In the genomic region with DNA sequence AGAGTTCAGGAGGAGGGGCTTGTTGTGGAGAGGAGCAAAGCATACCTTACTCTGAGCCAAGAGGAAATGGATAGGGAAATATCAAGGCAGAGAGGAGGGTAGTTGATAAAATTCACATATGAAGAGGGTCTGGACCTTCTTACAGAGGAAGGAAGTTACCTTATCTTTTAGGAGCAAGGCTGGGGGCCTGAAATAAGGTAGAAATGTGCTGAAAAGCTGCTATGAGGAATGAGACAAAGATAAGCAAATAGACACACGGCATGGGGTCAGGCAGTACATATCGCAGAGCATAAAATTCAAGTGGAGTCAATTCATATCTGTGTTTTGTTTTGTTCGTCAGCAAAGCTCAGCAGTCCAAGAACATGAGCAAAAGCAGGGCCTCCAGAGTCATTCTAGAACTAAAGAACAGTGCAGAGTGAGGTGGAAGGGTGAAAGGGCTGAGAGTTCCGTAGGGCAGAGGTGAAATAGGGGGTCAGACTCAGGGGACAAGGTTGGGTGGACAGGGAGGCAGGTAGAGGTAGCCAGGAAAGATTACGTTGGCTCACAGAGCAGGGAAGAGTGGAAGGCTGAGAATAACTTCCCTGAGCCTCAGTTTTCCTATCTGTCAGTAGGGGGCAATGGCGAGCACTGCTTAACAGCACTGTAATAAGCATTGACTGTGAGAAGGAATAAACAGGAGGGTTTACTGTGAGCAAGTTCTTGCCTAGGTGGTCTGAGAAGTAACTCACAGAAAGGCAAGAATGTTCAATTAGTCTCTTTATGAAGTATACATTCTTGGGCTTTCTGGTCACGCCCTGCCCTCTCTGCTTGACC, we compare ENCODE assay signal across 8 cellular contexts. TPM values are rescaled to one million over a fixed set of nuclear protein-coding genes. Genes with fewer than 3 reads are reported as not detected.
DNase-seq lines count a peak whose midpoint lies in the region; ATAC-seq and TF ChIP-seq lines count a peak whose summit lies in the region.

No MANE protein-coding gene starts in this region.

- no peaks in the 10 kb centered on the region for H3K27me3 ChIP-seq in CD8-positive, alpha-beta T cell (ENCODE audit: insufficient read depth, low read length)
- H3K27me3 ChIP-seq in adrenal gland (peaks cover 35% of the 10 kb centered on the region), lung (ENCODE audit: control insufficient read depth, insufficient read depth) (no peaks in the 10 kb centered on the region)

- no peaks in the 10 kb centered on the region for H3K36me3 Mint-ChIP-seq in CD8-positive, alpha-beta T cell

- TF ChIP-seq CTCF in CD8-positive, alpha-beta T cell (IDR thresholded peaks at IDR 0.05), result peak; percentile 46
- TF ChIP-seq CTCF in adrenal gland (IDR thresholded peaks at IDR 0.05), result peak; percentile 16 to 55 (median 36)
- TF ChIP-seq CTCF in lung (IDR thresholded peaks at IDR 0.05; ENCODE audit: control extremely low read depth, extremely low read depth), result peak; percentile 37

- H3K27ac Mint-ChIP-seq in CD8-positive, alpha-beta T cell, result no peak overlapping the region

- peak; percentile 42 for ATAC-seq in CD8-positive, alpha-beta T cell
- peak; percentile 90 for ATAC-seq in GM18861 (IDR thresholded peaks at IDR 0.05; ENCODE audit: unreplicated experiment)
- no peak for ATAC-seq in lung (ENCODE audit: insufficient read depth, low FRiP score)
- ATAC-seq in GM21619 (IDR thresholded peaks at IDR 0.05; ENCODE audit: unreplicated experiment), result no peak

- 32 to 50% (median 38%) methylated on average over 7 of the region's 7 CpGs for WGBS in adrenal gland, 4 donors
- 38 to 59% methylated on average over 7 of the region's 7 CpGs for WGBS in lung, 2 donors

- no peaks in the 10 kb centered on the region for H3K9me3 Mint-ChIP-seq in CD8-positive, alpha-beta T cell

- CTCF ChIA-PET in CD8-positive, alpha-beta T cell (lab: Charles Lee), result interaction anchor here (0.7 to 2.2 kb wide), 10 partner anchors 11 to 449 kb away, joined by 3 to 8 read pairs (median 4); no protein-coding TSS in a partner anchor

- H3K4me3 ChIP-seq in CD8-positive, alpha-beta T cell (ENCODE audit: low read depth, low read length), result no peak overlapping the region
- H3K4me3 ChIP-seq in adrenal gland (no peak overlapping the region), lung (no peak overlapping the region)

- H3K27ac ChIP-seq in CD8-positive, alpha-beta T cell (ENCODE audit: low read depth, low read length), result no peak overlapping the region
- no peak overlapping the region for H3K27ac ChIP-seq in adrenal gland
- no peak overlapping the region for H3K27ac ChIP-seq in lung (ENCODE audit: low read depth in 1 of 2, low read length in 1 of 2)

- H3K4me3 Mint-ChIP-seq in CD8-positive, alpha-beta T cell, result no peak overlapping the region

- DNase-seq in CD8-positive, alpha-beta T cell, result peak in 2 of 7 experiments; percentile 17 to 33
- DNase-seq in HuH-7 (ENCODE audit: low spot score) (peak; percentile 3), adrenal gland (peak in 2 of 7 donors; percentile 10 to 38), lung (ENCODE audit: low spot score) (no peak), NCI-H2081 (lab: John Stamatoyannopoulos, UW) (no peak)
- no peak for DNase-seq in effector CD4-positive, alpha-beta T cell

- H3K36me3 ChIP-seq in CD8-positive, alpha-beta T cell (ENCODE audit: insufficient read depth, low read length), result no peaks in the 10 kb centered on the region
- H3K36me3 ChIP-seq in adrenal gland (replicated peaks in 1 of 2), result no peaks in the 10 kb centered on the region
- H3K36me3 ChIP-seq in lung (ENCODE audit: control insufficient read depth in 2 of 2, insufficient read depth in 2 of 2, low read length in 2 of 2), result no peaks in the 10 kb centered on the region

- H3K27me3 Mint-ChIP-seq in CD8-positive, alpha-beta T cell (ENCODE audit: low read depth), result no peaks in the 10 kb centered on the region

- no peaks in the 10 kb centered on the region for H3K4me1 ChIP-seq in CD8-positive, alpha-beta T cell (ENCODE audit: insufficient read depth, low read length)
- H3K4me1 ChIP-seq in adrenal gland (replicated peaks in 1 of 2) (no peaks in the 10 kb centered on the region), lung (ENCODE audit: control insufficient read depth in 2 of 2, insufficient read depth in 2 of 2, low read length in 2 of 2) (no peaks in the 10 kb centered on the region)

- no peak for TF ChIP-seq POLR2A in adrenal gland (IDR thresholded peaks at IDR 0.05)

- H3K4me1 Mint-ChIP-seq in CD8-positive, alpha-beta T cell (ENCODE audit: low read depth), result peaks cover 5% of the 10 kb centered on the region

- POLR2A ChIA-PET in CD8-positive, alpha-beta T cell (lab: Charles Lee), result no interaction called here

- H3K9me3 ChIP-seq in CD8-positive, alpha-beta T cell (ENCODE audit: low read length), result no peaks in the 10 kb centered on the region
- no peaks in the 10 kb centered on the region for H3K9me3 ChIP-seq in adrenal gland (replicated peaks in 1 of 3)
- H3K9me3 ChIP-seq in lung (ENCODE audit: control insufficient read depth in 2 of 2, insufficient read depth in 1 of 2, low read length in 1 of 2), result no peaks in the 10 kb centered on the region

- intact Hi-C loops in CD8-positive, alpha-beta T cell (cut with DNase I, micrococcal nuclease), result loop anchor here (2.0 to 10.0 kb wide), 3 partner anchors 64 to 378 kb away; no protein-coding TSS in a partner anchor
- intact Hi-C loops in adrenal gland (cut with DNase I), result no loop called here

RNA-seq across cellular contexts. Expression of a gene that starts 9.2 kb away (rescaled TPM):
- not detected for total RNA-seq in CD8-positive, alpha-beta T cell
- total RNA-seq in adrenal gland (100 to 1,000 TPM; 120 to 609 (median 229) TPM), lung (100 to 1,000 TPM in 1 of 2 donors, 10 to 100 TPM in 1; 13.7 to 226 TPM)
- polyA plus RNA-seq in adrenal gland (10 to 100 TPM; 47.0 to 76.0 (median 65.6) TPM), lung (100 to 1,000 TPM in 1 of 2 donors, 10 to 100 TPM in 1; 82.2 to 255 TPM)

Comparison
In these comparisons a context has a peak if more than half of its experiments do, and no peak if none do; other contexts are left out.
1. ATAC-seq: peak in CD8-positive, alpha-beta T cell (single experiment) and GM18861 (single experiment); none in lung (single experiment) and GM21619 (single experiment).
2. RNA of a gene that starts 9.2 kb away (total RNA-seq): 120 to 609 TPM in adrenal gland and 13.7 to 226 TPM in lung; not detected in CD8-positive, alpha-beta T cell; every median in the first group is over 10 times any median in the second.
3. intact Hi-C loops: an anchor here in CD8-positive, alpha-beta T cell (2.0 to 10.0 kb wide); none called in adrenal gland.
4. Peak in every context shown above with its lines, with median percentiles within 50 percentile points of each other: CTCF ChIP-seq.